ENCODE assay signal across 23 cellular contexts in genomic region chr20:10366898-10367419, GRCh38.
A peak's percentile ranks its signal among the peaks of the same experiment; 100 is the strongest.
DNase-seq lines count a peak whose midpoint lies in the region; ATAC-seq, FAIRE-seq and TF ChIP-seq lines count a peak whose summit lies in the region.
"Had no signal": no experiment of that assay in that cellular context is flagged by ENCODE, and none has a peak within 500 bp of the region (broad histone marks: within the 10 kb centered on the region; RNA-seq: fewer than 3 reads in every experiment).

No MANE protein-coding gene starts in this region.

- POLR2A ChIA-PET in endothelial cell of umbilical vein (lab: Charles Lee), result interaction anchor here (1.2 kb wide), 1 partner anchor 195 kb away, joined by 3 read pairs; no protein-coding TSS in a partner anchor

- TF ChIP-seq POLR2A in endothelial cell of umbilical vein (IDR thresholded peaks at IDR 0.05; ENCODE audit: low read depth, low read length), result no peak
- TF ChIP-seq POLR2A in right lobe of liver (IDR thresholded peaks at IDR 0.05), result no peak

- H3K79me2 ChIP-seq in endothelial cell of umbilical vein (ENCODE audit: control insufficient read depth, insufficient read depth, low read length), result no peaks in the 10 kb centered on the region

- peak overlapping the region; percentile 48 for H2AFZ ChIP-seq in endothelial cell of umbilical vein (ENCODE audit: low read depth, low read length)

- H3K9me1 ChIP-seq in endothelial cell of umbilical vein (replicated peaks; ENCODE audit: control insufficient read depth, extremely low read depth, insufficient read depth, low read length), result no peaks in the 10 kb centered on the region

- TF ChIP-seq CTCF in ascending aorta (IDR thresholded peaks at IDR 0.05) (no peak), endothelial cell of umbilical vein (IDR thresholded peaks at IDR 0.05; ENCODE audit: extremely low read depth in 1 of 2, insufficient read depth in 1 of 2, low read depth in 1 of 2, low read length in 2 of 2) (no peak), right lobe of liver (IDR thresholded peaks at IDR 0.05) (no peak), lower lobe of right lung (IDR thresholded peaks at IDR 0.05) (no peak), tibial artery (IDR thresholded peaks at IDR 0.05) (no peak), upper lobe of right lung (IDR thresholded peaks at IDR 0.05) (no peak)

- CTCF ChIA-PET in endothelial cell of umbilical vein (lab: Charles Lee), result interaction anchor here (1.0 to 1.9 kb wide), 15 partner anchors 9 to 750 kb away, joined by 3 to 8 read pairs (median 4); no protein-coding TSS in a partner anchor

- no peak overlapping the region for H3K4me2 ChIP-seq in endothelial cell of umbilical vein (ENCODE audit: insufficient read depth, low read length)

- H3K27ac ChIP-seq in ascending aorta (peak overlapping the region; percentile 16 to 39), endothelial cell of umbilical vein (ENCODE audit: insufficient read depth, low read depth, low read length) (no peak overlapping the region), right lobe of liver (peak overlapping the region in 2 of 3 donors; percentile 18 to 68), lower lobe of right lung (no peak overlapping the region), tibial artery (no peak overlapping the region), upper lobe of right lung (no peak overlapping the region)
- H3K27ac ChIP-seq: C4-2B, HL-60 had no signal

- H3K4me3 ChIP-seq in ascending aorta (no peak overlapping the region), endothelial cell of umbilical vein (replicated peaks in 1 of 3; ENCODE audit: insufficient read depth in 1 of 3, low read depth in 1 of 3, low read length in 3 of 3) (no peak overlapping the region), right lobe of liver (no peak overlapping the region), lower lobe of right lung (no peak overlapping the region), tibial artery (no peak overlapping the region), upper lobe of right lung (no peak overlapping the region)
- H3K4me3 ChIP-seq: K562 had no signal

- intact Hi-C loops in ascending aorta (cut with DNase I) (no loop called here), endothelial cell of umbilical vein (cut with micrococcal nuclease) (no loop called here), right lobe of liver (cut with DNase I) (no loop called here), lower lobe of right lung (cut with DNase I) (no loop called here), tibial artery (cut with DNase I; ENCODE audit: low total_unique reads) (no loop called here), upper lobe of right lung (cut with DNase I) (no loop called here)

- FAIRE-seq in endothelial cell of umbilical vein (lab: Jason Lieb, UNC), result peak; percentile 67
- FAIRE-seq: A204.1, GM19239, K562 had no signal

- dilution Hi-C loops in endothelial cell of umbilical vein (cut with MboI; ENCODE audit: extremely low pct_ligation_motif_present, low sequenced_read_pairs), result no loop called here

- WGBS in right lobe of liver (ENCODE audit: insufficient coverage, low coverage, low lambda C conversion rate, missing lambda C conversion rate), result 47% methylated on average over 3 of the region's 3 CpGs

- DNase-seq in ascending aorta (ENCODE audit: low spot score in 2 of 2), result no peak
- peak; percentile 76 for DNase-seq in endothelial cell of umbilical vein (ENCODE audit: low read depth, low spot score)
- DNase-seq in right lobe of liver, result no peak
- peak; percentile 35 for DNase-seq in renal cortical epithelial cell (ENCODE audit: low read depth)
- DNase-seq in lower lobe of right lung, result no peak
- DNase-seq in tibial artery, result no peak
- DNase-seq in upper lobe of right lung, result no peak
- DNase-seq: AML-193; CD4-positive, alpha-beta memory T cell; DMS153; DMS79 treated with DMSO at 0.1 percent for 48 hours; GF-D8; GOT3; H7; HFFc6; IMR-90 had no signal

- H3K27me3 ChIP-seq in ascending aorta (no peaks in the 10 kb centered on the region), endothelial cell of umbilical vein (ENCODE audit: control insufficient read depth in 2 of 2, insufficient read depth in 2 of 2, low read length in 2 of 2) (no peaks in the 10 kb centered on the region), right lobe of liver (no peaks in the 10 kb centered on the region), lower lobe of right lung (ENCODE audit: low read depth) (no peaks in the 10 kb centered on the region), tibial artery (no peaks in the 10 kb centered on the region), upper lobe of right lung (no peaks in the 10 kb centered on the region)

- H3K9me3 ChIP-seq in ascending aorta (no peaks in the 10 kb centered on the region), endothelial cell of umbilical vein (replicated peaks; ENCODE audit: control insufficient read depth, insufficient read depth, low read length) (no peaks in the 10 kb centered on the region), right lobe of liver (no peaks in the 10 kb centered on the region), lower lobe of right lung (no peaks in the 10 kb centered on the region), tibial artery (no peaks in the 10 kb centered on the region), upper lobe of right lung (no peaks in the 10 kb centered on the region)

- H3K4me1 ChIP-seq in ascending aorta (peaks cover 0 to 5% of the 10 kb centered on the region in 2 donors), endothelial cell of umbilical vein (ENCODE audit: control insufficient read depth, extremely low read depth, insufficient read depth, low read length) (peaks cover 21% of the 10 kb centered on the region), right lobe of liver (peaks cover 0 to 47% (median 21%) of the 10 kb centered on the region in 4 donors), lower lobe of right lung (peaks cover 5% of the 10 kb centered on the region), tibial artery (peaks cover 0 to 13% (median 4%) of the 10 kb centered on the region in 4 donors), upper lobe of right lung (no peaks in the 10 kb centered on the region)

- no peak overlapping the region for H3K9ac ChIP-seq in endothelial cell of umbilical vein (replicated peaks; ENCODE audit: extremely low read depth, insufficient read depth, low read length)

- H3K36me3 ChIP-seq in ascending aorta, result no peaks in the 10 kb centered on the region
- no peaks in the 10 kb centered on the region for H3K36me3 ChIP-seq in endothelial cell of umbilical vein (ENCODE audit: control insufficient read depth in 2 of 2, extremely low read depth in 1 of 2, insufficient read depth in 2 of 2, low read length in 2 of 2)
- H3K36me3 ChIP-seq in right lobe of liver, result no peaks in the 10 kb centered on the region
- H3K36me3 ChIP-seq in lower lobe of right lung, result no peaks in the 10 kb centered on the region
- no peaks in the 10 kb centered on the region for H3K36me3 ChIP-seq in tibial artery
- no peaks in the 10 kb centered on the region for H3K36me3 ChIP-seq in upper lobe of right lung

- no peaks in the 10 kb centered on the region for H4K20me1 ChIP-seq in endothelial cell of umbilical vein (replicated peaks; ENCODE audit: control insufficient read depth, extremely low read depth, insufficient read depth, low read length)

- no TSS peak for BruUV-seq in endothelial cell of umbilical vein (replicated peaks; lab: Mats Ljungman, UMichigan)

- ATAC-seq in right lobe of liver (peak in 1 of 4 donors; percentile 5), lower lobe of right lung (no peak), GM19324 (IDR thresholded peaks at IDR 0.05; ENCODE audit: low FRiP score, unreplicated experiment) (no peak), upper lobe of right lung (no peak)
- ATAC-seq: HCT116, K562 had no signal

TF ChIP-seq in endothelial cell of umbilical vein, 7 proteins besides CTCF, POLR2A, EP300 and RAD21:
- peak; percentile 21 for TF ChIP-seq FOS (IDR thresholded peaks at IDR 0.05; ENCODE audit: borderline replicate concordance, insufficient read depth, low read length)
- TF ChIP-seq JUN (IDR thresholded peaks at IDR 0.05; ENCODE audit: borderline replicate concordance, insufficient read depth, insufficient read length, low read depth), result peak; percentile 51
- TF ChIP-seq MYC (IDR thresholded peaks at IDR 0.05; ENCODE audit: low read depth, low read length), result no peak
- no peak for TF ChIP-seq GATA2 (IDR thresholded peaks at IDR 0.05; ENCODE audit: insufficient read depth, insufficient read length, low read depth, low read length)

Comparison
In these comparisons a context has a peak if more than half of its experiments do, and no peak if none do; other contexts are left out.
1. DNase-seq: peak in endothelial cell of umbilical vein (single experiment) and renal cortical epithelial cell (single experiment); none in ascending aorta (0 of 2), right lobe of liver (0 of 3), lower lobe of right lung (single experiment), tibial artery (0 of 2) and upper lobe of right lung (single experiment).
2. H3K27ac ChIP-seq: peak in ascending aorta (2 of 2) and right lobe of liver (2 of 3); none in endothelial cell of umbilical vein (single experiment), lower lobe of right lung (single experiment), tibial artery (0 of 2) and upper lobe of right lung (single experiment).